Comparison of ENCODE assay signal across 13 cellular contexts in genomic region chr4:152115794-152116193, GRCh38.
DNase-seq lines count a peak whose midpoint lies in the region; ATAC-seq and TF ChIP-seq lines count a peak whose summit lies in the region.
"Had no signal": no experiment of that assay in that cellular context is flagged by ENCODE, and none has a peak within 500 bp of the region (broad histone marks: within the 10 kb centered on the region; RNA-seq: fewer than 3 reads in every experiment).

No MANE protein-coding gene starts in this region.

- peaks cover 5 to 13% of the 10 kb centered on the region in 2 donors for H3K9me3 Mint-ChIP-seq in activated T-cell treated with anti-CD3 and anti-CD28 coated beads, Interleukin-2, amount 50 U/mL, for 72 hours

- H3K9me3 ChIP-seq in left ventricle myocardium inferior (replicated peaks): no peaks in the 10 kb centered on the region
- no peaks in the 10 kb centered on the region for H3K9me3 ChIP-seq in vagina
- H3K9me3 ChIP-seq: transverse colon had no signal

- peak overlapping the region; percentile 54 for H3K27ac Mint-ChIP-seq in activated T-cell treated with anti-CD3 and anti-CD28 coated beads, Interleukin-2, amount 50 U/mL, for 72 hours

- H3K27me3 Mint-ChIP-seq in activated T-cell treated with anti-CD3 and anti-CD28 coated beads, Interleukin-2, amount 50 U/mL, for 72 hours (ENCODE audit: low read depth): no peaks in the 10 kb centered on the region

- intact Hi-C loops in left ventricle myocardium inferior (cut with micrococcal nuclease): no loop called here
- intact Hi-C loops in Right ventricle myocardium superior (cut with DNase I): no loop called here
- intact Hi-C loops in left ventricle myocardium superior (cut with micrococcal nuclease): no loop called here
- intact Hi-C loops in vagina (cut with DNase I): no loop called here

- H3K4me1 ChIP-seq in left ventricle myocardium inferior: peaks cover 37% of the 10 kb centered on the region
- H3K4me1 ChIP-seq in vagina: no peaks in the 10 kb centered on the region
- H3K4me1 ChIP-seq: transverse colon had no signal

- TF ChIP-seq POLR2A in vagina (IDR thresholded peaks at IDR 0.05): no peak

- no peaks in the 10 kb centered on the region for H3K27me3 ChIP-seq in left ventricle myocardium inferior (ENCODE audit: low read depth)
- H3K27me3 ChIP-seq in vagina: no peaks in the 10 kb centered on the region
- H3K27me3 ChIP-seq: transverse colon had no signal

- H3K4me3 ChIP-seq in left ventricle myocardium inferior (no peak overlapping the region), vagina (no peak overlapping the region)
- H3K4me3 ChIP-seq: transverse colon had no signal

- no peak for ATAC-seq in Right ventricle myocardium superior (ENCODE audit: poor library complexity)
- ATAC-seq in activated T-cell treated with anti-CD3 and anti-CD28 coated beads, Interleukin-2, amount 50 U/mL, for 72 hours (replicated peaks in 1 of 2): peak in 1 of 2 donors; percentile 45
- peak; percentile 40 for ATAC-seq in left ventricle myocardium superior
- ATAC-seq: left colon had no signal

- peaks cover 46% of the 10 kb centered on the region for H3K4me1 Mint-ChIP-seq in activated T-cell treated with anti-CD3 and anti-CD28 coated beads, Interleukin-2, amount 50 U/mL, for 72 hours (ENCODE audit: low read depth)

- H3K4me3 Mint-ChIP-seq in activated T-cell treated with anti-CD3 and anti-CD28 coated beads, Interleukin-2, amount 50 U/mL, for 72 hours: peak overlapping the region; percentile 65 to 74

- no peak for TF ChIP-seq CTCF in left ventricle myocardium inferior (IDR thresholded peaks at IDR 0.05; ENCODE audit: borderline replicate concordance)
- TF ChIP-seq CTCF in vagina (IDR thresholded peaks at IDR 0.05): no peak

- no peaks in the 10 kb centered on the region for H3K36me3 ChIP-seq in left ventricle myocardium inferior
- no peaks in the 10 kb centered on the region for H3K36me3 ChIP-seq in vagina
- H3K36me3 ChIP-seq: transverse colon had no signal

- DNase-seq in left ventricle myocardium inferior: no peak
- no peak for DNase-seq in Right ventricle myocardium superior
- no peak for DNase-seq in activated T-cell treated with anti-CD3 and anti-CD28 coated beads, Interleukin-2, amount 50 U/mL, for 72 hours
- no peak for DNase-seq in left ventricle myocardium superior
- no peak for DNase-seq in LoVo (ENCODE audit: low spot score)
- no peak for DNase-seq in vagina (ENCODE audit: extremely low spot score in 2 of 2)
- DNase-seq in NCI-H2227 treated with DMSO at 0.1 percent for 48 hours (lab: John Stamatoyannopoulos, UW): no peak
- DNase-seq: aorta; effector CD8-positive, alpha-beta T cell; left colon; NCI-H510A; transverse colon had no signal

- H3K27ac ChIP-seq in left ventricle myocardium inferior (replicated peaks) (peak overlapping the region; percentile 44), temporal lobe (ENCODE audit: low read depth, low read length) (peak overlapping the region; percentile 19), vagina (no peak overlapping the region)
- H3K27ac ChIP-seq: transverse colon had no signal

- H3K36me3 Mint-ChIP-seq in activated T-cell treated with anti-CD3 and anti-CD28 coated beads, Interleukin-2, amount 50 U/mL, for 72 hours (ENCODE audit: insufficient read depth in 2 of 2): peaks cover 2 to 7% of the 10 kb centered on the region in 2 donors
